In the genomic region with DNA sequence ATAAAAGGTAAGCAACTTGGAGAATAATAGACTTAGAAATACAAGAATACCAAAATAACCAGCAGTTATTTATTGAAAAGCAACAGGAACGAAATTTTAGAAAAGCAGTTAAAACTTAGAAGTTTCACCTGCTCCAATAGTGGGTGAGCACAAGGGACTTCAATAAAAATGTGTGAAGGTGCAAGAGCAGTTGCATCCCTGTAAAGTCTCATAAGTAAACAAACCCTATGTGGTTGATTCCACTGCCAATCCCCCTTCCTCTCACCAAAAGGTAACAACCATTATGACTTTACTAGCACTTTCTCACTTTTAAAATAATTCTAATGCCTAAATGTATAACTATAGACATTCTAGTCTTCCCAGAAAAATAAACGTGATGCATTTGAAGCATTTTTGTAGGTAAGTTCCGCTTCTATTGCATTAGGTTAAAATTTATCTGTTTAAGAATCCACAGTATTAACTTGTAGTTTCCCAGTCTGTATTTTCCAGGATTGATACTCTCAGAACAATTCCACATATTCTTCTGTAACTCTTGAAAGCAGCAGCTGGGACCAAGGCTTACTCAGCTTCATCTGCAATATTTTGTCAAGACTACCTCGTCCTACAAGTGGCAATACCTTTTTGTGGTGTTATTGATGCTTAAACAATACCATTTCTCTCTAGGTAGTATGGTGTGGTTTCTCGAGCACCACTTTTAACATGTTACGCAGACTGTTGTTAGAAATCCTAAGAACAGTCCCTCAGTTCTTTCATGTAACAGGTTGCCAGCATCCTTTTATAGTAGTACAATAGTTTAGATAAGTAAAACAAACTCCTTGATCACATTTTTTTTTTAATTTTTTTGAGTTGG, we compare ENCODE assay signal across 1 cellular context.
TF ChIP-seq lines count a peak whose summit lies in the region.

No MANE protein-coding gene starts in this region.

TF ChIP-seq in WTC11, 78 proteins besides CTCF, POLR2A, EP300 and RAD21 (continued from another document):
- TF ChIP-seq, protein P1, sequence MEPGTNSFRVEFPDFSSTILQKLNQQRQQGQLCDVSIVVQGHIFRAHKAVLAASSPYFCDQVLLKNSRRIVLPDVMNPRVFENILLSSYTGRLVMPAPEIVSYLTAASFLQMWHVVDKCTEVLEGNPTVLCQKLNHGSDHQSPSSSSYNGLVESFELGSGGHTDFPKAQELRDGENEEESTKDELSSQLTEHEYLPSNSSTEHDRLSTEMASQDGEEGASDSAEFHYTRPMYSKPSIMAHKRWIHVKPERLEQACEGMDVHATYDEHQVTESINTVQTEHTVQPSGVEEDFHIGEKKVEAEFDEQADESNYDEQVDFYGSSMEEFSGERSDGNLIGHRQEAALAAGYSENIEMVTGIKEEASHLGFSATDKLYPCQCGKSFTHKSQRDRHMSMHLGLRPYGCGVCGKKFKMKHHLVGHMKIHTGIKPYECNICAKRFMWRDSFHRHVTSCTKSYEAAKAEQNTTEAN (CRISPR knock-in tag; IDR thresholded peaks at IDR 0.05) = no peak
- TF ChIP-seq FOXP4 (CRISPR knock-in tag; IDR thresholded peaks at IDR 0.05) (no peak), MAX (CRISPR knock-in tag; IDR thresholded peaks at IDR 0.05) (no peak), EMX1 (CRISPR knock-in tag; IDR thresholded peaks at IDR 0.05) (no peak), FOXP1 (CRISPR knock-in tag; IDR thresholded peaks at IDR 0.05; ENCODE audit: borderline replicate concordance) (no peak), GTF2I (CRISPR knock-in tag; conservative IDR thresholded peaks at IDR 0.05) (no peak), FOXJ3 (CRISPR knock-in tag; IDR thresholded peaks at IDR 0.05; ENCODE audit: borderline replicate concordance) (no peak), GABPB1 (CRISPR knock-in tag; IDR thresholded peaks at IDR 0.05) (no peak), ERG (CRISPR knock-in tag; IDR thresholded peaks at IDR 0.05) (no peak), ZNF671 (CRISPR knock-in tag; IDR thresholded peaks at IDR 0.05) (no peak)
- TF ChIP-seq, protein P2, sequence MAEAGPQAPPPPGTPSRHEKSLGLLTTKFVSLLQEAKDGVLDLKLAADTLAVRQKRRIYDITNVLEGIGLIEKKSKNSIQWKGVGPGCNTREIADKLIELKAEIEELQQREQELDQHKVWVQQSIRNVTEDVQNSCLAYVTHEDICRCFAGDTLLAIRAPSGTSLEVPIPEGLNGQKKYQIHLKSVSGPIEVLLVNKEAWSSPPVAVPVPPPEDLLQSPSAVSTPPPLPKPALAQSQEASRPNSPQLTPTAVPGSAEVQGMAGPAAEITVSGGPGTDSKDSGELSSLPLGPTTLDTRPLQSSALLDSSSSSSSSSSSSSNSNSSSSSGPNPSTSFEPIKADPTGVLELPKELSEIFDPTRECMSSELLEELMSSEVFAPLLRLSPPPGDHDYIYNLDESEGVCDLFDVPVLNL (CRISPR knock-in tag; IDR thresholded peaks at IDR 0.05; ENCODE audit: borderline replicate concordance, low read depth) = no peak
- TF ChIP-seq, protein P3, sequence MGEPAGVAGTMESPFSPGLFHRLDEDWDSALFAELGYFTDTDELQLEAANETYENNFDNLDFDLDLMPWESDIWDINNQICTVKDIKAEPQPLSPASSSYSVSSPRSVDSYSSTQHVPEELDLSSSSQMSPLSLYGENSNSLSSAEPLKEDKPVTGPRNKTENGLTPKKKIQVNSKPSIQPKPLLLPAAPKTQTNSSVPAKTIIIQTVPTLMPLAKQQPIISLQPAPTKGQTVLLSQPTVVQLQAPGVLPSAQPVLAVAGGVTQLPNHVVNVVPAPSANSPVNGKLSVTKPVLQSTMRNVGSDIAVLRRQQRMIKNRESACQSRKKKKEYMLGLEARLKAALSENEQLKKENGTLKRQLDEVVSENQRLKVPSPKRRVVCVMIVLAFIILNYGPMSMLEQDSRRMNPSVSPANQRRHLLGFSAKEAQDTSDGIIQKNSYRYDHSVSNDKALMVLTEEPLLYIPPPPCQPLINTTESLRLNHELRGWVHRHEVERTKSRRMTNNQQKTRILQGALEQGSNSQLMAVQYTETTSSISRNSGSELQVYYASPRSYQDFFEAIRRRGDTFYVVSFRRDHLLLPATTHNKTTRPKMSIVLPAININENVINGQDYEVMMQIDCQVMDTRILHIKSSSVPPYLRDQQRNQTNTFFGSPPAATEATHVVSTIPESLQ (CRISPR knock-in tag; IDR thresholded peaks at IDR 0.05) = no peak
- TF ChIP-seq, protein P4, sequence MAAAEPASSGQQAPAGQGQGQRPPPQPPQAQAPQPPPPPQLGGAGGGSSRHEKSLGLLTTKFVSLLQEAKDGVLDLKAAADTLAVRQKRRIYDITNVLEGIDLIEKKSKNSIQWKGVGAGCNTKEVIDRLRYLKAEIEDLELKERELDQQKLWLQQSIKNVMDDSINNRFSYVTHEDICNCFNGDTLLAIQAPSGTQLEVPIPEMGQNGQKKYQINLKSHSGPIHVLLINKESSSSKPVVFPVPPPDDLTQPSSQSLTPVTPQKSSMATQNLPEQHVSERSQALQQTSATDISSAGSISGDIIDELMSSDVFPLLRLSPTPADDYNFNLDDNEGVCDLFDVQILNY (CRISPR knock-in tag; IDR thresholded peaks at IDR 0.05) = no peak
